Comparison of ENCODE assay signal across 17 cellular contexts in genomic region chr7:25636871-25637283, GRCh38.
DNase-seq lines count a peak whose midpoint lies in the region; TF ChIP-seq lines count a peak whose summit lies in the region.
"Had no signal": no experiment of that assay in that cellular context is flagged by ENCODE, and none has a peak within 500 bp of the region (broad histone marks: within the 10 kb centered on the region; RNA-seq: fewer than 3 reads in every experiment).

No MANE protein-coding gene starts in this region.

- H3K4me3 ChIP-seq in choroid plexus epithelial cell (ENCODE audit: low read depth, low read length), result no peak overlapping the region
- H3K4me3 ChIP-seq: lower lobe of right lung had no signal

- no peak for TF ChIP-seq CTCF in choroid plexus epithelial cell (conservative IDR thresholded peaks at IDR 0.05; ENCODE audit: low read depth, low read length)

- DNase-seq in NCI-H82 (lab: John Stamatoyannopoulos, UW) (peak; percentile 38), NCI-H82 treated with DMSO at 0.1 percent for 48 hours (lab: John Stamatoyannopoulos, UW; ENCODE audit: unreplicated experiment) (no peak), choroid plexus epithelial cell (ENCODE audit: low read depth) (peak; percentile 23), left kidney (ENCODE audit: low read depth, low spot score) (peak; percentile 65), NCI-H2227 (lab: John Stamatoyannopoulos, UW; ENCODE audit: unreplicated experiment) (no peak), putamen (ENCODE audit: low spot score) (no peak)
- DNase-seq in activated T-cell treated with anti-CD3 and anti-CD28 coated beads, Interleukin-2, amount 50 U/mL, for 1 hour, result no peak
- DNase-seq in stimulated activated naive CD4-positive, alpha-beta T cell treated with Interleukin-2 at 50 U/mL for 16 hours (lab: John Stamatoyannopoulos, UW), result no peak
- DNase-seq: activated CD4-positive, CD25-positive, alpha-beta regulatory T cell; activated T-cell treated with anti-CD3 and anti-CD28 coated beads, Interleukin-2, amount 50 U/mL, for 72 hours; C1 segment of cervical spinal cord; erythroblast; lower lobe of right lung; NCI-H1436; NCI-H510A; SIG-M5; stimulated activated CD4-positive, alpha-beta T cell treated with anti-CD3 and anti-CD28 coated beads, Interleukin-2, amount 100 ng/mL, for 48 hours had no signal

Comparison
In these comparisons a context has a peak if more than half of its experiments do, and no peak if none do; other contexts are left out.
1. DNase-seq: peak in NCI-H82 (single experiment), choroid plexus epithelial cell (single experiment) and left kidney (single experiment); none in NCI-H82 treated with DMSO at 0.1 percent for 48 hours (single experiment), NCI-H2227 (single experiment), activated T-cell treated with anti-CD3 and anti-CD28 coated beads, Interleukin-2, amount 50 U/mL, for 1 hour (single experiment), putamen (single experiment) and stimulated activated naive CD4-positive, alpha-beta T cell treated with Interleukin-2 at 50 U/mL for 16 hours (single experiment).